In genomic region chr11:85805387-85805786, GRCh38 we compare ENCODE assay signal across 24 cellular contexts. TPM values are rescaled to one million over a fixed set of nuclear protein-coding genes. Genes with fewer than 3 reads are reported as not detected.
A peak's percentile ranks its signal among the peaks of the same experiment; 100 is the strongest.
DNase-seq lines count a peak whose midpoint lies in the region; ATAC-seq and TF ChIP-seq lines count a peak whose summit lies in the region.
"Had no signal": no experiment of that assay in that cellular context is flagged by ENCODE, and none has a peak within 500 bp of the region (broad histone marks: within the 10 kb centered on the region; RNA-seq: fewer than 3 reads in every experiment).

No MANE protein-coding gene starts in this region.

- H3K4me3 ChIP-seq in brain microvascular endothelial cell (ENCODE audit: low read depth, low read length): no peak overlapping the region
- H3K4me3 ChIP-seq: body of pancreas, dorsolateral prefrontal cortex, GM23338, K562, testis had no signal

- no peaks in the 10 kb centered on the region for H3K27me3 ChIP-seq in brain microvascular endothelial cell (replicated peaks)
- H3K27me3 ChIP-seq: body of pancreas, dorsolateral prefrontal cortex, testis had no signal

- no peak for TF ChIP-seq CTCF in brain microvascular endothelial cell (IDR thresholded peaks at IDR 0.05; ENCODE audit: low read depth, low read length, missing control alignments)

- ATAC-seq in GM18520 (IDR thresholded peaks at IDR 0.05; ENCODE audit: unreplicated experiment): no peak
- ATAC-seq: activated CD4-positive, alpha-beta T cell treated with anti-CD3 and anti-CD28 coated beads for 36 hours; body of pancreas; GM23338; K562; left cardiac atrium had no signal

- H3K36me3 ChIP-seq in brain microvascular endothelial cell (replicated peaks): no peaks in the 10 kb centered on the region

- in situ Hi-C loops in SK-MEL-5 (cut with HindIII; ENCODE audit: low pct_unique_long_range_greater_than_20kb, low sequenced_read_pairs) (no loop called here), brain microvascular endothelial cell (cut with HindIII; ENCODE audit: low pct_ligation_motif_present, low sequenced_read_pairs) (no loop called here)

- H3K27ac ChIP-seq in brain microvascular endothelial cell: no peak overlapping the region
- H3K27ac ChIP-seq: body of pancreas, testis had no signal

- DNase-seq in GOT3 (lab: John Stamatoyannopoulos, UW) (peak; percentile 7), SK-MEL-5 (ENCODE audit: low read depth, low spot score) (peak; percentile 27), fibroblast of peridontal ligament (ENCODE audit: extremely low read depth) (peak; percentile 77), renal cortical epithelial cell (ENCODE audit: low read depth) (peak; percentile 44), SIG-M5 (lab: John Stamatoyannopoulos, UW) (no peak), brain microvascular endothelial cell (no peak)
- DNase-seq: activated CD4-positive, alpha-beta T cell treated with anti-CD3 and anti-CD28 coated beads for 36 hours; activated effector memory CD4-positive, alpha-beta T cell treated with Interleukin-2 at 50 U/mL for 16 hours; activated naive CD8-positive, alpha-beta T cell treated with anti-CD3 and anti-CD28 coated beads, Interleukin-2, amount 10 ng/mL, durations not matched to agents 7 days and 5 days; body of pancreas; dorsolateral prefrontal cortex; left cardiac atrium; NCI-H1436; NCI-H446; NCI-H774; stimulated activated naive CD4-positive, alpha-beta T cell treated with Interleukin-2 at 50 U/mL for 16 hours; testis had no signal

RNA-seq across cellular contexts. Expression of gene SYTL2, which starts 5.6 kb away (rescaled TPM):
- 43.7 and 47.5 TPM in 2 replicates for total RNA-seq in SK-MEL-5 (2014; rRNA removed; shearing (Covaris generic))
- polyA plus RNA-seq in SK-MEL-5 (2015; cell fraction: cytosol; rRNA removed): 27.0 and 28.9 TPM in 2 replicates
- polyA plus RNA-seq in SK-MEL-5 (2015; cell fraction: nucleus; rRNA removed): 158 and 165 TPM in 2 replicates
- total RNA-seq in renal cortical epithelial cell: 133 and 343 TPM in 2 replicates

RNA-seq across cellular contexts. Expression of gene CCDC83, which starts 49.8 kb away (rescaled TPM):
- total RNA-seq in SK-MEL-5 (2014; rRNA removed; shearing (Covaris generic)): not detected in 2 replicates
- polyA plus RNA-seq in SK-MEL-5 (2015; cell fraction: cytosol; rRNA removed): not detected in 2 replicates
- polyA plus RNA-seq in SK-MEL-5 (2015; cell fraction: nucleus; rRNA removed): not detected in 2 replicates
- not detected in 2 replicates for total RNA-seq in renal cortical epithelial cell
- total RNA-seq: activated CD4-positive, alpha-beta T cell treated with anti-CD3 and anti-CD28 coated beads for 36 hours; activated naive CD8-positive, alpha-beta T cell treated with anti-CD3 and anti-CD28 coated beads, Interleukin-2, amount 10 ng/mL, durations not matched to agents 7 days and 5 days; body of pancreas; cerebellum; endothelial cell of umbilical vein; GM23338; HT-29; K562; left cardiac atrium; pulmonary artery endothelial cell had no signal
- polyA plus RNA-seq: endothelial cell of umbilical vein, GM23338, K562 had no signal

Comparison
In these comparisons a context has a peak if more than half of its experiments do, and no peak if none do; other contexts are left out.
1. DNase-seq: peak in GOT3 (single experiment), SK-MEL-5 (single experiment), fibroblast of peridontal ligament (single experiment) and renal cortical epithelial cell (single experiment); none in SIG-M5 (single experiment) and brain microvascular endothelial cell (single experiment).